ENCODE assay signal across 24 cellular contexts in genomic region chr3:24454862-24455261, GRCh38. TPM values are rescaled to one million over a fixed set of nuclear protein-coding genes. Genes with fewer than 3 reads are reported as not detected.
DNase-seq lines count a peak whose midpoint lies in the region; ATAC-seq, FAIRE-seq and TF ChIP-seq lines count a peak whose summit lies in the region.
"Had no signal": no experiment of that assay in that cellular context is flagged by ENCODE, and none has a peak within 500 bp of the region (broad histone marks: within the 10 kb centered on the region; RNA-seq: fewer than 3 reads in every experiment).

No MANE protein-coding gene starts in this region.

- DNase-seq in LoVo (ENCODE audit: low spot score) (peak; percentile 71), kidney tubule cell (ENCODE audit: low spot score) (peak; percentile 20), small intestine (peak; percentile 80), omental fat pad (ENCODE audit: low spot score) (no peak), cerebellar cortex (ENCODE audit: low spot score) (no peak)
- no peak for DNase-seq in CD8-positive, alpha-beta T cell
- DNase-seq in CD4-positive, alpha-beta memory T cell: no peak
- DNase-seq: BE2C, DMS153, DND-41, Karpas-422, MV-4-11, NCI-H1105 treated with DMSO at 0.1 percent for 48 hours, NCI-H146, NCI-H2029, NCI-H446, NCI-H524 treated with DMSO at 0.1 percent for 48 hours, NCI-H774, SHP77 treated with DMSO at 0.1 percent for 48 hours had no signal

- intact Hi-C loops in CD8-positive, alpha-beta T cell (cut with DNase I, micrococcal nuclease): no loop called here
- intact Hi-C loops in CD4-positive, alpha-beta memory T cell (cut with micrococcal nuclease): no loop called here

- POLR2A ChIA-PET in CD8-positive, alpha-beta T cell (lab: Charles Lee): no interaction called here
- POLR2A ChIA-PET in CD4-positive, alpha-beta memory T cell (lab: Charles Lee; ENCODE audit: partially characterized antibody): interaction anchor here (0.7 kb wide), 1 partner anchor 23 kb away, joined by 4 read pairs; no protein-coding TSS in a partner anchor

- ATAC-seq in CD8-positive, alpha-beta T cell: no peak
- no peak for ATAC-seq in omental fat pad (ENCODE audit: low FRiP score)

- H3K9me3 ChIP-seq in small intestine (ENCODE audit: control insufficient read depth, low read depth): no peaks in the 10 kb centered on the region
- H3K9me3 ChIP-seq in CD8-positive, alpha-beta T cell (ENCODE audit: low read length): no peaks in the 10 kb centered on the region
- H3K9me3 ChIP-seq in CD4-positive, alpha-beta memory T cell (ENCODE audit: control insufficient read depth in 1 of 2, low read length in 2 of 2): no peaks in the 10 kb centered on the region
- H3K9me3 ChIP-seq: BE2C had no signal

- no peaks in the 10 kb centered on the region for H3K9me3 Mint-ChIP-seq in CD8-positive, alpha-beta T cell
- peaks cover 0 to 3% (median 0%) of the 10 kb centered on the region in 8 donors for H3K9me3 Mint-ChIP-seq in CD4-positive, alpha-beta memory T cell
- H3K9me3 Mint-ChIP-seq: CD14-positive monocyte had no signal

- no peak overlapping the region for H3K4me3 ChIP-seq in small intestine (ENCODE audit: low read depth in 1 of 2, low read length in 2 of 2)
- no peak overlapping the region for H3K4me3 ChIP-seq in CD8-positive, alpha-beta T cell (ENCODE audit: low read depth, low read length)
- H3K4me3 ChIP-seq in CD4-positive, alpha-beta memory T cell (ENCODE audit: low read length in 2 of 2): no peak overlapping the region

- CTCF ChIA-PET in CD8-positive, alpha-beta T cell (lab: Charles Lee): no interaction called here
- CTCF ChIA-PET in CD4-positive, alpha-beta memory T cell (lab: Charles Lee; ENCODE audit: partially characterized antibody): interaction anchor here (0.7 kb wide), 1 partner anchor 36 kb away, joined by 3 read pairs; no protein-coding TSS in a partner anchor

- no peaks in the 10 kb centered on the region for H3K27me3 Mint-ChIP-seq in CD8-positive, alpha-beta T cell (ENCODE audit: low read depth)
- H3K27me3 Mint-ChIP-seq in CD4-positive, alpha-beta memory T cell: no peaks in the 10 kb centered on the region

- H3K27me3 ChIP-seq in small intestine (ENCODE audit: control insufficient read depth in 2 of 2, insufficient read depth in 2 of 2, low read length in 2 of 2): no peaks in the 10 kb centered on the region
- no peaks in the 10 kb centered on the region for H3K27me3 ChIP-seq in CD8-positive, alpha-beta T cell (ENCODE audit: insufficient read depth, low read length)
- H3K27me3 ChIP-seq in CD4-positive, alpha-beta memory T cell (ENCODE audit: insufficient read depth, low read length): no peaks in the 10 kb centered on the region
- H3K27me3 ChIP-seq: BE2C had no signal

- WGBS in small intestine, 3 donors: 12 to 56% (median 23%) methylated on average over 2 of the region's 2 CpGs

- no peak overlapping the region for H3K27ac Mint-ChIP-seq in CD8-positive, alpha-beta T cell
- H3K27ac Mint-ChIP-seq in CD4-positive, alpha-beta memory T cell: no peak overlapping the region
- H3K27ac Mint-ChIP-seq: CD14-positive monocyte had no signal

- peak; percentile 57 for FAIRE-seq in small intestine (lab: Jason Lieb, UNC)
- FAIRE-seq: GM12892, GM19239, H54 had no signal

- no peaks in the 10 kb centered on the region for H3K4me1 Mint-ChIP-seq in CD8-positive, alpha-beta T cell (ENCODE audit: low read depth)
- no peaks in the 10 kb centered on the region for H3K4me1 Mint-ChIP-seq in CD4-positive, alpha-beta memory T cell
- H3K4me1 Mint-ChIP-seq: CD14-positive monocyte had no signal

- no peaks in the 10 kb centered on the region for H3K4me1 ChIP-seq in small intestine (ENCODE audit: control insufficient read depth in 2 of 2, insufficient read depth in 1 of 2, low read depth in 1 of 2, low read length in 1 of 2)
- no peaks in the 10 kb centered on the region for H3K4me1 ChIP-seq in CD8-positive, alpha-beta T cell (ENCODE audit: insufficient read depth, low read length)
- no peaks in the 10 kb centered on the region for H3K4me1 ChIP-seq in CD4-positive, alpha-beta memory T cell (ENCODE audit: insufficient read depth, low read length)
- H3K4me1 ChIP-seq: BE2C had no signal

- H3K36me3 Mint-ChIP-seq in CD8-positive, alpha-beta T cell: no peaks in the 10 kb centered on the region
- H3K36me3 Mint-ChIP-seq in CD4-positive, alpha-beta memory T cell: no peaks in the 10 kb centered on the region
- H3K36me3 Mint-ChIP-seq: CD14-positive monocyte had no signal

- no peaks in the 10 kb centered on the region for H3K36me3 ChIP-seq in small intestine (ENCODE audit: control insufficient read depth in 2 of 2, insufficient read depth in 2 of 2, low read length in 2 of 2)
- H3K36me3 ChIP-seq in CD8-positive, alpha-beta T cell (ENCODE audit: insufficient read depth, low read length): no peaks in the 10 kb centered on the region
- no peaks in the 10 kb centered on the region for H3K36me3 ChIP-seq in CD4-positive, alpha-beta memory T cell (ENCODE audit: insufficient read depth, low read length)
- H3K36me3 ChIP-seq: BE2C had no signal

- H3K27ac ChIP-seq in small intestine (ENCODE audit: low read depth in 1 of 2, low read length in 1 of 2): no peak overlapping the region
- no peak overlapping the region for H3K27ac ChIP-seq in CD8-positive, alpha-beta T cell (ENCODE audit: low read depth, low read length)
- H3K27ac ChIP-seq in CD4-positive, alpha-beta memory T cell (ENCODE audit: low read depth, low read length): no peak overlapping the region
- H3K27ac ChIP-seq: RWPE1 had no signal

- H3K4me3 Mint-ChIP-seq in CD8-positive, alpha-beta T cell: no peak overlapping the region
- no peak overlapping the region for H3K4me3 Mint-ChIP-seq in CD4-positive, alpha-beta memory T cell
- H3K4me3 Mint-ChIP-seq: CD14-positive monocyte had no signal

- TF ChIP-seq CTCF in CD8-positive, alpha-beta T cell (IDR thresholded peaks at IDR 0.05): no peak
- TF ChIP-seq CTCF in omental fat pad (IDR thresholded peaks at IDR 0.05): no peak

RNA-seq across cellular contexts. Expression of gene THRB, which starts 39.8 kb away (rescaled TPM):
- 1 to 10 TPM; 3.2 to 5.4 (median 3.3) TPM for polyA plus RNA-seq in small intestine
- not detected for total RNA-seq in CD8-positive, alpha-beta T cell
- total RNA-seq in omental fat pad: 10 to 100 TPM; 18.6 to 28.0 (median 23.9) TPM
- not detected for total RNA-seq in CD4-positive, alpha-beta memory T cell
- under 1 TPM in 1 of 2 donors, not detected in 1; 0.03 TPM for polyA plus RNA-seq in CD4-positive, alpha-beta memory T cell
- polyA plus RNA-seq: CD14-positive monocyte had no signal

Comparison
In these comparisons a context has a peak if more than half of its experiments do, and no peak if none do; other contexts are left out.
1. DNase-seq: peak in LoVo (single experiment), kidney tubule cell (single experiment) and small intestine (single experiment); none in CD8-positive, alpha-beta T cell (0 of 7), omental fat pad (single experiment), cerebellar cortex (single experiment) and CD4-positive, alpha-beta memory T cell (0 of 5).
2. RNA of gene THRB, which starts 39.8 kb away (total RNA-seq): 18.6 to 28.0 TPM in omental fat pad; not detected in CD4-positive, alpha-beta memory T cell and not detected in CD8-positive, alpha-beta T cell; every median in the first group is over 10 times any median in the second.